ENCODE assay signal across 8 cellular contexts in genomic region chr7:75092892-75093249, GRCh38. TPM values are rescaled to one million over a fixed set of nuclear protein-coding genes. Genes with fewer than 3 reads are reported as not detected.
DNase-seq lines count a peak whose midpoint lies in the region; ATAC-seq, FAIRE-seq and TF ChIP-seq lines count a peak whose summit lies in the region.
"Not testable (repeated sequence)": the region's sequence is repeated elsewhere in the genome, so short reads cannot be mapped to it uniquely, and the experiment has no call there.

No MANE protein-coding gene starts in this region.

- not testable (repeated sequence) for H3K9me3 Mint-ChIP-seq in GM23338; activated CD4-positive, alpha-beta T cell treated with anti-CD3 and anti-CD28 coated beads, Interleukin-2, amount 10 ng/mL, durations not matched to agents 24 days and 14 days

- TSS peak; percentile 85 for BruUV-seq in GM12878 (replicated peaks; lab: Mats Ljungman, UMichigan)

- H3K4me3 ChIP-seq in GM23338 (peak overlapping the region; percentile 52; the same call in 1 of the 2 replicates), iPS DF 6.9 (ENCODE audit: low read length) (peak overlapping the region; percentile 49; the same call in 1 of the 2 replicates), stomach (peak overlapping the region; percentile 30 to 71 (median 50))
- H3K4me3 ChIP-seq in GM12878; rectal smooth muscle tissue (ENCODE audit: low read length): not testable (repeated sequence)

- H3K4me1 ChIP-seq in GM23338 (ENCODE audit: insufficient read depth); GM12878 (ENCODE audit: control insufficient read depth, insufficient read depth, low read length); iPS DF 6.9 (ENCODE audit: control insufficient read depth, insufficient read depth, low read length); rectal smooth muscle tissue (ENCODE audit: control insufficient read depth, insufficient read depth, low read length); stomach: not testable (repeated sequence)

- not testable (repeated sequence) for TF ChIP-seq RAD21 in GM12878 (IDR thresholded peaks at IDR 0.05; ENCODE audit: insufficient read depth, low read depth, low read length)

- not testable (repeated sequence) for DNase-seq in GM23338 (ENCODE audit: low spot score); GM12878 (ENCODE audit: low read depth, low spot score); iPS DF 6.9 (ENCODE audit: low read depth, low spot score)
- DNase-seq in activated CD4-positive, alpha-beta T cell treated with anti-CD3 and anti-CD28 coated beads, Interleukin-2, amount 10 ng/mL, durations not matched to agents 24 days and 14 days = peak; percentile 97
- DNase-seq in stomach = peak; percentile 95

- not testable (repeated sequence) for H3K9me3 ChIP-seq in GM12878 (replicated peaks; ENCODE audit: control insufficient read depth, insufficient read depth, low read length); iPS DF 6.9 (ENCODE audit: control insufficient read depth, insufficient read depth, low read length); stomach

- RAD21 ChIA-PET in GM12878 (lab: Charles Lee; ENCODE audit: unreplicated experiment) = not testable (repeated sequence)

- not testable (repeated sequence) for H3K27ac Mint-ChIP-seq in GM23338
- H3K27ac Mint-ChIP-seq in activated CD4-positive, alpha-beta T cell treated with anti-CD3 and anti-CD28 coated beads, Interleukin-2, amount 10 ng/mL, durations not matched to agents 24 days and 14 days = peak overlapping the region; percentile 53

- intact Hi-C loops in activated CD4-positive, alpha-beta T cell treated with anti-CD3 and anti-CD28 coated beads, Interleukin-2, amount 10 ng/mL, durations not matched to agents 24 days and 14 days (cut with micrococcal nuclease); GM12878 (cut with micrococcal nuclease; ENCODE audit: unreplicated experiment); stomach (cut with DNase I; ENCODE audit: low total_unique reads): not testable (repeated sequence)

- peak; percentile 98 for ATAC-seq in GM23338
- peak; percentile 94 for ATAC-seq in HG03571 (IDR thresholded peaks at IDR 0.05; ENCODE audit: unreplicated experiment)
- peak; percentile 99 for ATAC-seq in GM12878

- H3F3A ChIP-seq in GM23338 (replicated peaks; ENCODE audit: low read depth) = not testable (repeated sequence)

- not testable (repeated sequence) for H3K79me2 ChIP-seq in GM23338 (replicated peaks; ENCODE audit: insufficient read depth); GM12878 (ENCODE audit: control insufficient read depth, insufficient read depth, low read length)

- TF ChIP-seq EP300 in GM12878 (IDR thresholded peaks at IDR 0.05; ENCODE audit: borderline replicate concordance in 1 of 2, control insufficient read depth in 1 of 2, low read depth in 2 of 2, low read length in 2 of 2); stomach (IDR thresholded peaks at IDR 0.05): not testable (repeated sequence)

- CTCF ChIA-PET in GM12878 (lab: Yijun Ruan, JAX) = not testable (repeated sequence)

- not testable (repeated sequence) for H3K4me3 Mint-ChIP-seq in GM23338; activated CD4-positive, alpha-beta T cell treated with anti-CD3 and anti-CD28 coated beads, Interleukin-2, amount 10 ng/mL, durations not matched to agents 24 days and 14 days

- not testable (repeated sequence) for H3K27me3 Mint-ChIP-seq in GM23338 (ENCODE audit: insufficient read depth, low read depth, poor library complexity); activated CD4-positive, alpha-beta T cell treated with anti-CD3 and anti-CD28 coated beads, Interleukin-2, amount 10 ng/mL, durations not matched to agents 24 days and 14 days

- in situ Hi-C loops in GM12878 (cut with MboI) = not testable (repeated sequence)

- H2AFZ ChIP-seq in GM23338; GM12878 (ENCODE audit: control insufficient read depth, low read depth, low read length): not testable (repeated sequence)

- H3K9me2 ChIP-seq in GM23338 (ENCODE audit: insufficient read depth) = not testable (repeated sequence)

- H3K4me1 Mint-ChIP-seq in GM23338; activated CD4-positive, alpha-beta T cell treated with anti-CD3 and anti-CD28 coated beads, Interleukin-2, amount 10 ng/mL, durations not matched to agents 24 days and 14 days: not testable (repeated sequence)

- no CpG with 5 or more reads among the region's 41 CpGs for WGBS in GM12878 (ENCODE audit: insufficient coverage, insufficient replicate concordance, low lambda C conversion rate, missing lambda C conversion rate)
- WGBS in iPS DF 6.9 (ENCODE audit: insufficient coverage, insufficient read length) = no CpG with 5 or more reads among the region's 41 CpGs
- 0 to 5% (median 0%) methylated on average over 4 to 8 of the region's 41 CpGs; no CpG with 5 or more reads in 2 of the 5 donors for WGBS in stomach, 5 donors

- H3K27ac ChIP-seq in GM23338 (ENCODE audit: low read depth); iPS DF 6.9 (ENCODE audit: low read length): not testable (repeated sequence)
- H3K27ac ChIP-seq in GM12878 (ENCODE audit: control insufficient read depth, insufficient read depth) (peak overlapping the region; percentile 73), rectal smooth muscle tissue (ENCODE audit: low read depth, low read length) (peak overlapping the region; percentile 84), stomach (peak overlapping the region; percentile 87 to 100 (median 99))

- POLR2A ChIA-PET in GM12878 (lab: Charles Lee) = not testable (repeated sequence)

- peak overlapping the region; percentile 48; the same call in 1 of the 2 replicates for H3K9ac ChIP-seq in GM12878 (ENCODE audit: control insufficient read depth, insufficient read depth, low read length)
- H3K9ac ChIP-seq in rectal smooth muscle tissue (ENCODE audit: low read length) = not testable (repeated sequence)

- SMC1A ChIA-PET in GM12878 (lab: Charles Lee; ENCODE audit: uncharacterized antibody, unreplicated experiment) = not testable (repeated sequence)

- not testable (repeated sequence) for H3K4me2 ChIP-seq in GM23338; GM12878 (ENCODE audit: control insufficient read depth, insufficient read depth)

- H3K36me3 Mint-ChIP-seq in GM23338 (ENCODE audit: low read depth); activated CD4-positive, alpha-beta T cell treated with anti-CD3 and anti-CD28 coated beads, Interleukin-2, amount 10 ng/mL, durations not matched to agents 24 days and 14 days (ENCODE audit: low read depth): not testable (repeated sequence)

- TF ChIP-seq POLR2A in GM15510 (IDR thresholded peaks at IDR 0.05; ENCODE audit: borderline replicate concordance, extremely low read depth, insufficient read length) (peak; percentile 32), GM12878 (IDR thresholded peaks at IDR 0.05; ENCODE audit: low read depth, low read length) (peak; percentile 50; the same call in 1 of the 2 replicates)
- not testable (repeated sequence) for TF ChIP-seq POLR2A in stomach (IDR thresholded peaks at IDR 0.05)

- not testable (repeated sequence) for H3K36me3 ChIP-seq in GM23338 (ENCODE audit: insufficient read depth); GM12878 (ENCODE audit: control insufficient read depth in 2 of 2, insufficient read depth in 2 of 2, low read length in 1 of 2); iPS DF 6.9 (ENCODE audit: control insufficient read depth, insufficient read depth, low read length); rectal smooth muscle tissue (ENCODE audit: control insufficient read depth, insufficient read depth, low read length); stomach

- TF ChIP-seq CTCF in GM23338 (conservative IDR thresholded peaks at IDR 0.05; ENCODE audit: low read depth in 2 of 2); GM12878 (IDR thresholded peaks at IDR 0.05 in 2 of 3, conservative IDR thresholded peaks at IDR 0.05 in 1 of 3; ENCODE audit: control insufficient read depth in 2 of 3, extremely low read depth in 1 of 3, insufficient read depth in 1 of 3, low read depth in 3 of 3, low read length in 3 of 3); stomach (IDR thresholded peaks at IDR 0.05): not testable (repeated sequence)

- not testable (repeated sequence) for H4K20me1 ChIP-seq in GM23338 (replicated peaks; ENCODE audit: insufficient read depth); GM12878 (ENCODE audit: control insufficient read depth, insufficient read depth)

- FAIRE-seq in GM12878 (lab: Jason Lieb, UNC) = not testable (repeated sequence)

- not testable (repeated sequence) for H3K27me3 ChIP-seq in GM23338 (ENCODE audit: insufficient read depth); GM12878 (replicated peaks in 1 of 2; ENCODE audit: control insufficient read depth in 2 of 2, insufficient read depth in 2 of 2, low read length in 1 of 2); iPS DF 6.9 (ENCODE audit: control insufficient read depth, insufficient read depth, low read length); rectal smooth muscle tissue (ENCODE audit: control insufficient read depth, insufficient read depth, low read length); stomach

RNA-seq across cellular contexts. Expression of gene GTF2IRD2B, which starts 0.5 kb away (rescaled TPM):
- total RNA-seq in GM23338 (2014; rRNA removed; shearing (Covaris generic)) = 8.8 and 11.1 TPM in 2 replicates
- polyA plus RNA-seq in GM23338 (2016; fragmentation: Nextera tagmentation; extraction: Ambion mirVana) = 27.0 and 27.6 TPM in 2 replicates
- total RNA-seq in activated CD4-positive, alpha-beta T cell treated with anti-CD3 and anti-CD28 coated beads, Interleukin-2, amount 10 ng/mL, durations not matched to agents 24 days and 14 days = 9.1 and 11.0 TPM in 2 replicates
- total RNA-seq in GM12878 (2013; cell fraction: nucleolus; rRNA removed) = 46.5 and 56.8 TPM in 2 replicates
- total RNA-seq in GM12878 (2014; rRNA removed) = 19.0 and 20.4 TPM in 2 replicates
- total RNA-seq in GM12878 (2014; rRNA removed; fragmentation: Illumina TruSeq; extraction: Trizol) = 9.9 and 12.6 TPM in 2 replicates
- 14.3 and 21.9 TPM in 2 replicates for total RNA-seq in GM12878 (2021)
- polyA plus RNA-seq in GM12878 (2011; ENCODE audit: low read depth) = 6.9 TPM
- polyA plus RNA-seq in GM12878 (2011; rRNA removed) = 12.8 and 15.7 TPM in 2 replicates
- polyA plus RNA-seq in GM12878 (2011; cell fraction: cytosol; rRNA removed) = 9.3 and 12.3 TPM in 2 replicates
- 15.0 and 21.0 TPM in 2 replicates for polyA plus RNA-seq in GM12878 (2011; cell fraction: nucleus; rRNA removed)
- polyA plus RNA-seq in GM12878 (2012) = 15.2 and 15.9 TPM in 2 replicates
- polyA plus RNA-seq in GM12878 (2014; fragmentation: Illumina TruSeq; extraction: Trizol) = 7.3 and 13.3 TPM in 2 replicates
- polyA plus RNA-seq in GM12878 (2014; fragmentation: Nextera tagmentation; extraction: Ambion mirVana) = 1 to 10 TPM in 1 of 2 experiments, under 1 TPM in 1; 0.56 to 3.4 TPM
- polyA plus RNA-seq in GM12878 (2014; rRNA removed) = 22.3 and 26.9 TPM in 2 replicates
- polyA plus RNA-seq in GM12878 (2016; fragmentation: Nextera tagmentation; extraction: Ambion mirVana) = 10 to 100 TPM; 28.9 to 34.2 TPM
- polyA minus RNA-seq in GM12878 (2011; rRNA and poly(A)+ RNA removed) = 8.9 and 16.6 TPM in 2 replicates
- polyA minus RNA-seq in GM12878 (2011; cell fraction: cytosol; rRNA and poly(A)+ RNA removed) = 3.9 and 6.5 TPM in 2 replicates
- polyA minus RNA-seq in GM12878 (2011; cell fraction: nucleus; rRNA and poly(A)+ RNA removed) = 8.2 and 14.2 TPM in 2 replicates
- total RNA-seq in stomach = 100 to 1,000 TPM in 1 of 5 donors, 10 to 100 TPM in 4; 71.9 to 110 (median 84.1) TPM
- polyA plus RNA-seq in stomach = 10 to 100 TPM; 13.9 to 20.0 (median 16.0) TPM

RNA-seq across cellular contexts. Expression of gene RCC1L, which starts 19.3 kb away (rescaled TPM):
- 50.4 and 55.1 TPM in 2 replicates for total RNA-seq in GM23338 (2014; rRNA removed; shearing (Covaris generic))
- polyA plus RNA-seq in GM23338 (2016; fragmentation: Nextera tagmentation; extraction: Ambion mirVana) = 20.3 and 21.1 TPM in 2 replicates
- total RNA-seq in activated CD4-positive, alpha-beta T cell treated with anti-CD3 and anti-CD28 coated beads, Interleukin-2, amount 10 ng/mL, durations not matched to agents 24 days and 14 days = 68.0 and 69.9 TPM in 2 replicates
- total RNA-seq in GM12878 (2013; cell fraction: nucleolus; rRNA removed) = 30.0 and 34.7 TPM in 2 replicates
- total RNA-seq in GM12878 (2014; rRNA removed) = 65.6 and 74.1 TPM in 2 replicates
- 43.2 and 45.9 TPM in 2 replicates for total RNA-seq in GM12878 (2014; rRNA removed; fragmentation: Illumina TruSeq; extraction: Trizol)
- 65.4 and 70.4 TPM in 2 replicates for total RNA-seq in GM12878 (2021)
- 30.4 TPM for polyA plus RNA-seq in GM12878 (2011; ENCODE audit: low read depth)
- polyA plus RNA-seq in GM12878 (2011; rRNA removed) = 44.5 and 60.5 TPM in 2 replicates
- 41.7 and 44.8 TPM in 2 replicates for polyA plus RNA-seq in GM12878 (2011; cell fraction: cytosol; rRNA removed)
- polyA plus RNA-seq in GM12878 (2011; cell fraction: nucleus; rRNA removed) = 28.7 and 39.5 TPM in 2 replicates
- 40.4 and 42.7 TPM in 2 replicates for polyA plus RNA-seq in GM12878 (2012)
- 40.1 and 57.8 TPM in 2 replicates for polyA plus RNA-seq in GM12878 (2014; fragmentation: Illumina TruSeq; extraction: Trizol)
- 1 to 10 TPM; 1.2 to 4.5 TPM for polyA plus RNA-seq in GM12878 (2014; fragmentation: Nextera tagmentation; extraction: Ambion mirVana)
- 57.6 and 62.9 TPM in 2 replicates for polyA plus RNA-seq in GM12878 (2014; rRNA removed)
- polyA plus RNA-seq in GM12878 (2016; fragmentation: Nextera tagmentation; extraction: Ambion mirVana) = 10 to 100 TPM; 68.7 to 74.4 TPM
- polyA minus RNA-seq in GM12878 (2011; rRNA and poly(A)+ RNA removed) = 31.9 and 35.1 TPM in 2 replicates
- polyA minus RNA-seq in GM12878 (2011; cell fraction: cytosol; rRNA and poly(A)+ RNA removed) = 8.2 and 9.4 TPM in 2 replicates
- polyA minus RNA-seq in GM12878 (2011; cell fraction: nucleus; rRNA and poly(A)+ RNA removed) = 8.5 and 11.3 TPM in 2 replicates
- total RNA-seq in stomach = 10 to 100 TPM; 14.0 to 91.2 (median 28.6) TPM
- polyA plus RNA-seq in stomach = 10 to 100 TPM; 25.7 to 29.4 (median 26.9) TPM
